In the genomic region with DNA sequence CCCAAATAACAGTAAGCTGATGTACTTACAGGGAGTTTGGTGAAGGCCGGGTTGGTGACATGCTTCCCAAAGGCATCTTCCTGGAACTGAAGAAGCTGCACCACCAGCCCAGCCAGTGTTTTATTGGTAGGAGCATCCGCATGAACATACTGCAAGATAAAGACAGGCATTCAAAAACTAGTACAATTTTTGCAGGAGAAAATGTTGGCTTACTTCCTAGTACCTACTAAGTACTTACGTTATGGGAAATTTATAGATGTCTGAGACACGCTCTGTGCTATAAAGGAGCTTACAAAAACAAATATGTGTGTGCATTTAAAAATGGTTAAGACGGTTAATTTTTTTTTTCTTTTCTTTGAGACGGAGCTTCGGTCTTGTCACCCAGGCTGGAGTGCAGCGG, we compare ENCODE assay signal across 25 cellular contexts.
"Had no signal": no experiment of that assay in that cellular context is flagged by ENCODE, and none has a peak within 500 bp of the region (broad histone marks: within the 10 kb centered on the region; RNA-seq: fewer than 3 reads in every experiment).

No MANE protein-coding gene starts in this region.

- H3K27ac ChIP-seq: brain microvascular endothelial cell, KMS-11, Peyer's patch, RWPE1, SJCRH30 had no signal

- ATAC-seq: activated CD4-positive, CD25-positive, alpha-beta regulatory T cell treated with anti-CD3 and anti-CD28 coated beads, Interleukin-2, amount 50 U/mL, for 24 hours; activated CD8-positive, alpha-beta memory T cell treated with anti-CD3 and anti-CD28 coated beads, Interleukin-2, amount 10 ng/mL, durations not matched to agents 7 days and 5 days; activated T-cell treated with anti-CD3 and anti-CD28 coated beads, Interleukin-2, amount 50 U/mL, for 4 hours had no signal

- DNase-seq: activated CD4-positive, alpha-beta T cell treated with anti-CD3 and anti-CD28 coated beads for 4 hours; activated CD8-positive, alpha-beta memory T cell treated with anti-CD3 and anti-CD28 coated beads, Interleukin-2, amount 10 ng/mL, durations not matched to agents 7 days and 5 days; activated gamma-delta T cell treated with Interleukin-2 at 50 U/mL for 16 hours; activated naive CD4-positive, alpha-beta T cell treated with anti-CD3 and anti-CD28 coated beads, Interleukin-2, amount 10 ng/mL, durations not matched to agents 7 days and 5 days; activated naive CD8-positive, alpha-beta T cell treated with anti-CD3 and anti-CD28 coated beads for 36 hours; activated T-cell treated with anti-CD3 and anti-CD28 coated beads, Interleukin-2, amount 50 U/mL, for 4 hours; brain microvascular endothelial cell; caudate nucleus; MM.1S; NCI-H1105 treated with DMSO at 0.1 percent for 48 hours; NCI-H1436 treated with DMSO at 0.1 percent for 48 hours; NCI-H187; NCI-H2081; NCI-H510A treated with DMSO at 0.1 percent for 48 hours; NCI-H69; NK-92 treated with Interleukin-12 subunit alpha and Interleukin-12 subunit beta, amount 100 ng/mL, for 24 hours; Peyer's patch; Right ventricle myocardium superior; SJCRH30; SK-N-SH; T-helper 1 cell had no signal

- H3K4me3 ChIP-seq: Peyer's patch, SJCRH30 had no signal

- H3K9me3 ChIP-seq: Peyer's patch, SJCRH30, SK-N-SH had no signal

- H3K27ac Mint-ChIP-seq: activated CD8-positive, alpha-beta memory T cell treated with anti-CD3 and anti-CD28 coated beads, Interleukin-2, amount 10 ng/mL, durations not matched to agents 7 days and 5 days; activated naive CD4-positive, alpha-beta T cell treated with anti-CD3 and anti-CD28 coated beads, Interleukin-2, amount 10 ng/mL, durations not matched to agents 7 days and 5 days; activated naive CD8-positive, alpha-beta T cell treated with anti-CD3 and anti-CD28 coated beads for 36 hours had no signal

- H3K27me3 Mint-ChIP-seq: activated CD8-positive, alpha-beta memory T cell treated with anti-CD3 and anti-CD28 coated beads, Interleukin-2, amount 10 ng/mL, durations not matched to agents 7 days and 5 days; activated naive CD4-positive, alpha-beta T cell treated with anti-CD3 and anti-CD28 coated beads, Interleukin-2, amount 10 ng/mL, durations not matched to agents 7 days and 5 days; activated naive CD8-positive, alpha-beta T cell treated with anti-CD3 and anti-CD28 coated beads for 36 hours; IgD-negative memory B cell had no signal

- H3K4me3 Mint-ChIP-seq: activated CD8-positive, alpha-beta memory T cell treated with anti-CD3 and anti-CD28 coated beads, Interleukin-2, amount 10 ng/mL, durations not matched to agents 7 days and 5 days; activated naive CD4-positive, alpha-beta T cell treated with anti-CD3 and anti-CD28 coated beads, Interleukin-2, amount 10 ng/mL, durations not matched to agents 7 days and 5 days; activated naive CD8-positive, alpha-beta T cell treated with anti-CD3 and anti-CD28 coated beads for 36 hours; activated T-cell treated with anti-CD3 and anti-CD28 coated beads, Interleukin-2, amount 50 U/mL, for 4 hours; IgD-negative memory B cell had no signal

- H3K4me2 ChIP-seq: KMS-11, SK-N-SH had no signal

- H3K27me3 ChIP-seq: brain microvascular endothelial cell, Peyer's patch, SJCRH30 had no signal

- H3K4me1 ChIP-seq: SJCRH30 had no signal

- H3K9me3 Mint-ChIP-seq: activated naive CD4-positive, alpha-beta T cell treated with anti-CD3 and anti-CD28 coated beads, Interleukin-2, amount 10 ng/mL, durations not matched to agents 7 days and 5 days; activated naive CD8-positive, alpha-beta T cell treated with anti-CD3 and anti-CD28 coated beads for 36 hours; activated T-cell treated with anti-CD3 and anti-CD28 coated beads, Interleukin-2, amount 50 U/mL, for 4 hours; IgD-negative memory B cell had no signal

- H3K9ac ChIP-seq: KMS-11, SK-N-SH had no signal

- H3K9me2 ChIP-seq: SK-N-SH had no signal
